21 cellular contexts compared by ENCODE assay signal in genomic region chr1:227900571-227901051, GRCh38. TPM values are rescaled to one million over a fixed set of nuclear protein-coding genes. Genes with fewer than 3 reads are reported as not detected.
DNase-seq lines count a peak whose midpoint lies in the region; ATAC-seq, FAIRE-seq and TF ChIP-seq lines count a peak whose summit lies in the region.
"Had no signal": no experiment of that assay in that cellular context is flagged by ENCODE, and none has a peak within 500 bp of the region (broad histone marks: within the 10 kb centered on the region; RNA-seq: fewer than 3 reads in every experiment).

No MANE protein-coding gene starts in this region.

- H3K9ac ChIP-seq in mesenchymal stem cell (ENCODE audit: low read length) = no peak overlapping the region

- H3K36me3 Mint-ChIP-seq in activated naive CD4-positive, alpha-beta T cell treated with anti-CD3 and anti-CD28 coated beads, Interleukin-2, amount 10 ng/mL, durations not matched to agents 7 days and 5 days = no peaks in the 10 kb centered on the region
- H3K36me3 Mint-ChIP-seq: CD4-positive, CD25-positive, alpha-beta regulatory T cell had no signal

- no peak overlapping the region for H3K14ac ChIP-seq in mesenchymal stem cell (ENCODE audit: low read length in 2 of 2)

- no peak for ATAC-seq in HG02798 (IDR thresholded peaks at IDR 0.05; ENCODE audit: poor library complexity, unreplicated experiment)
- no peak for ATAC-seq in HG02970 (IDR thresholded peaks at IDR 0.05; ENCODE audit: low FRiP score, unreplicated experiment)
- ATAC-seq: activated T-cell treated with anti-CD3 and anti-CD28 coated beads, Interleukin-2, amount 50 U/mL, for 4 hours; gastroesophageal sphincter; pancreas had no signal

- H3K4ac ChIP-seq in mesenchymal stem cell (ENCODE audit: low read depth in 1 of 2, low read length in 2 of 2) = no peak overlapping the region

- CTCF ChIA-PET in activated naive CD4-positive, alpha-beta T cell treated with anti-CD3 and anti-CD28 coated beads, Interleukin-2, amount 10 ng/mL, durations not matched to agents 7 days and 5 days (lab: Charles Lee) = no interaction called here

- no peak overlapping the region for H3K27ac Mint-ChIP-seq in activated naive CD4-positive, alpha-beta T cell treated with anti-CD3 and anti-CD28 coated beads, Interleukin-2, amount 10 ng/mL, durations not matched to agents 7 days and 5 days
- H3K27ac Mint-ChIP-seq: activated CD4-positive, alpha-beta memory T cell treated with anti-CD3 and anti-CD28 coated beads, Interleukin-2, amount 10 ng/mL, durations not matched to agents 7 days and 5 days had no signal

- H3K27me3 Mint-ChIP-seq in activated naive CD4-positive, alpha-beta T cell treated with anti-CD3 and anti-CD28 coated beads, Interleukin-2, amount 10 ng/mL, durations not matched to agents 7 days and 5 days = no peaks in the 10 kb centered on the region
- H3K27me3 Mint-ChIP-seq: activated CD4-positive, alpha-beta memory T cell treated with anti-CD3 and anti-CD28 coated beads, Interleukin-2, amount 10 ng/mL, durations not matched to agents 7 days and 5 days; CD4-positive, CD25-positive, alpha-beta regulatory T cell had no signal

- H3K27me3 ChIP-seq in bronchial epithelial cell (ENCODE audit: control insufficient read depth, insufficient read depth, low read length) (no peaks in the 10 kb centered on the region), mesenchymal stem cell (ENCODE audit: control insufficient read depth in 1 of 2, insufficient read depth in 1 of 2, low read length in 2 of 2) (peaks cover 0 to 10% of the 10 kb centered on the region in 2 experiments), tibial artery (peaks cover 0 to 10% of the 10 kb centered on the region in 2 donors)
- H3K27me3 ChIP-seq: adrenal gland, dorsolateral prefrontal cortex, gastroesophageal sphincter, pancreas had no signal

- no peaks in the 10 kb centered on the region for H3K79me1 ChIP-seq in mesenchymal stem cell (replicated peaks; ENCODE audit: low read length, poor library complexity, severe bottlenecking)

- no peak overlapping the region for H3K23ac ChIP-seq in mesenchymal stem cell (ENCODE audit: low read length in 2 of 2)

- H3K36me3 ChIP-seq in bronchial epithelial cell (ENCODE audit: control insufficient read depth, insufficient read depth, low read length) (no peaks in the 10 kb centered on the region), mesenchymal stem cell (ENCODE audit: control insufficient read depth in 1 of 2, insufficient read depth in 2 of 2, low read depth in 1 of 2, low read length in 2 of 2) (no peaks in the 10 kb centered on the region), tibial artery (no peaks in the 10 kb centered on the region)
- H3K36me3 ChIP-seq: adrenal gland, gastroesophageal sphincter, pancreas had no signal

- FAIRE-seq in bronchial epithelial cell (lab: Jason Lieb, UNC) = peak; percentile 75
- FAIRE-seq: pancreas had no signal

- DNase-seq in activated naive CD4-positive, alpha-beta T cell treated with anti-CD3 and anti-CD28 coated beads, Interleukin-2, amount 10 ng/mL, durations not matched to agents 7 days and 5 days = peak; percentile 14
- no peak for DNase-seq in activated naive CD4-positive, alpha-beta T cell treated with Interleukin-2 at 50 U/mL for 16 hours
- DNase-seq in bronchial epithelial cell (ENCODE audit: low read depth) = no peak
- DNase-seq in mesenchymal stem cell = no peak
- peak; percentile 14 to 42 for DNase-seq in tibial artery
- no peak for DNase-seq in C1 segment of cervical spinal cord (lab: John Stamatoyannopoulos, UW)
- DNase-seq: activated CD4-positive, alpha-beta memory T cell treated with anti-CD3 and anti-CD28 coated beads, Interleukin-2, amount 10 ng/mL, durations not matched to agents 7 days and 5 days; activated T-cell treated with anti-CD3 and anti-CD28 coated beads, Interleukin-2, amount 50 U/mL, for 4 hours; CD4-positive, CD25-positive, alpha-beta regulatory T cell; GF-D8; GOT3; NCI-H1417; NCI-H524; stimulated activated CD4-positive, alpha-beta T cell treated with anti-CD3 and anti-CD28 coated beads, Interleukin-4, amount 100 ng/mL, for 24 hours had no signal

- TF ChIP-seq CTCF in bronchial epithelial cell (IDR thresholded peaks at IDR 0.05; ENCODE audit: insufficient read depth, low read length, severe bottlenecking) = no peak
- no peak for TF ChIP-seq CTCF in tibial artery (IDR thresholded peaks at IDR 0.05)

- H3K4me3 Mint-ChIP-seq in activated naive CD4-positive, alpha-beta T cell treated with anti-CD3 and anti-CD28 coated beads, Interleukin-2, amount 10 ng/mL, durations not matched to agents 7 days and 5 days = no peak overlapping the region
- H3K4me3 Mint-ChIP-seq: activated CD4-positive, alpha-beta memory T cell treated with anti-CD3 and anti-CD28 coated beads, Interleukin-2, amount 10 ng/mL, durations not matched to agents 7 days and 5 days; activated T-cell treated with anti-CD3 and anti-CD28 coated beads, Interleukin-2, amount 50 U/mL, for 4 hours; CD4-positive, CD25-positive, alpha-beta regulatory T cell had no signal

- no peak overlapping the region for H4K8ac ChIP-seq in mesenchymal stem cell (ENCODE audit: low read length)

- H3K9me3 ChIP-seq in mesenchymal stem cell (ENCODE audit: control insufficient read depth, low read length) (no peaks in the 10 kb centered on the region), tibial artery (no peaks in the 10 kb centered on the region)
- H3K9me3 ChIP-seq: adrenal gland, gastroesophageal sphincter, pancreas had no signal

- intact Hi-C loops in tibial artery (cut with DNase I; ENCODE audit: low total_unique reads) = no loop called here

- H2BK5ac ChIP-seq in mesenchymal stem cell (ENCODE audit: low read depth, low read length, poor library complexity, severe bottlenecking) = no peak overlapping the region

- no peak overlapping the region for H2BK120ac ChIP-seq in mesenchymal stem cell (ENCODE audit: low read depth, low read length)

- no peaks in the 10 kb centered on the region for H3K9me3 Mint-ChIP-seq in activated naive CD4-positive, alpha-beta T cell treated with anti-CD3 and anti-CD28 coated beads, Interleukin-2, amount 10 ng/mL, durations not matched to agents 7 days and 5 days
- H3K9me3 Mint-ChIP-seq: activated CD4-positive, alpha-beta memory T cell treated with anti-CD3 and anti-CD28 coated beads, Interleukin-2, amount 10 ng/mL, durations not matched to agents 7 days and 5 days; activated T-cell treated with anti-CD3 and anti-CD28 coated beads, Interleukin-2, amount 50 U/mL, for 4 hours; CD4-positive, CD25-positive, alpha-beta regulatory T cell had no signal

- H3K4me2 ChIP-seq in mesenchymal stem cell (ENCODE audit: low read length, poor library complexity, severe bottlenecking) = no peak overlapping the region

- H3K4me3 ChIP-seq in bronchial epithelial cell (ENCODE audit: low read depth, low read length) (no peak overlapping the region), mesenchymal stem cell (ENCODE audit: insufficient read depth in 1 of 2, low read depth in 1 of 2, low read length in 2 of 2) (no peak overlapping the region), tibial artery (no peak overlapping the region)
- H3K4me3 ChIP-seq: adrenal gland, dorsolateral prefrontal cortex, gastroesophageal sphincter, pancreas, skin epidermis had no signal

- H3K4me1 Mint-ChIP-seq in activated naive CD4-positive, alpha-beta T cell treated with anti-CD3 and anti-CD28 coated beads, Interleukin-2, amount 10 ng/mL, durations not matched to agents 7 days and 5 days = no peaks in the 10 kb centered on the region
- H3K4me1 Mint-ChIP-seq: activated CD4-positive, alpha-beta memory T cell treated with anti-CD3 and anti-CD28 coated beads, Interleukin-2, amount 10 ng/mL, durations not matched to agents 7 days and 5 days had no signal

- H2BK15ac ChIP-seq in mesenchymal stem cell (ENCODE audit: low read depth, poor library complexity, severe bottlenecking) = no peak overlapping the region

- peak overlapping the region; percentile 37 for H2AK5ac ChIP-seq in mesenchymal stem cell (ENCODE audit: low read length, severe bottlenecking)

- no peak overlapping the region for H2BK12ac ChIP-seq in mesenchymal stem cell (ENCODE audit: low read length in 2 of 2)

- peaks cover 40% of the 10 kb centered on the region for H3K4me1 ChIP-seq in mesenchymal stem cell (ENCODE audit: control insufficient read depth, insufficient read depth, low read depth, low read length)
- peaks cover 0 to 5% (median 0%) of the 10 kb centered on the region in 4 donors for H3K4me1 ChIP-seq in tibial artery
- H3K4me1 ChIP-seq: adrenal gland, pancreas had no signal

- no peak overlapping the region for H4K91ac ChIP-seq in mesenchymal stem cell (ENCODE audit: low read length)

- H2AFZ ChIP-seq in mesenchymal stem cell (ENCODE audit: low read depth, low read length) = no peak overlapping the region

- H3K27ac ChIP-seq in mesenchymal stem cell (ENCODE audit: low read length, poor library complexity, severe bottlenecking) (no peak overlapping the region), tibial artery (no peak overlapping the region)
- H3K27ac ChIP-seq: adrenal gland, dorsolateral prefrontal cortex, gastroesophageal sphincter, pancreas, skin epidermis had no signal

- no peak overlapping the region for H3K18ac ChIP-seq in mesenchymal stem cell (ENCODE audit: low read depth in 1 of 2, low read length in 2 of 2)

- 86% methylated on average over 13 of the region's 13 CpGs for WGBS in mesenchymal stem cell

RNA-seq across cellular contexts. Expression of gene WNT9A, which starts 47.1 kb away (rescaled TPM):
- 4.2 and 7.3 TPM in 2 replicates for total RNA-seq in bronchial epithelial cell
- 0.12 TPM for polyA plus RNA-seq in mesenchymal stem cell (2013, experiment 1 of 2)
- 0.12 TPM for polyA plus RNA-seq in mesenchymal stem cell (2013, experiment 2 of 2)
- polyA plus RNA-seq: CD4-positive, CD25-positive, alpha-beta regulatory T cell had no signal

Comparison
In these comparisons a context has a peak if more than half of its experiments do, and no peak if none do; other contexts are left out.
1. DNase-seq: peak in activated naive CD4-positive, alpha-beta T cell treated with anti-CD3 and anti-CD28 coated beads, Interleukin-2, amount 10 ng/mL, durations not matched to agents 7 days and 5 days (single experiment) and tibial artery (2 of 2); none in activated naive CD4-positive, alpha-beta T cell treated with Interleukin-2 at 50 U/mL for 16 hours (single experiment), bronchial epithelial cell (single experiment), mesenchymal stem cell (single experiment) and C1 segment of cervical spinal cord (0 of 14).